ENCODE assay signal across 10 cellular contexts in genomic region chr19:17606786-17607185, GRCh38. TPM values are rescaled to one million over a fixed set of nuclear protein-coding genes. Genes with fewer than 3 reads are reported as not detected.
DNase-seq lines count a peak whose midpoint lies in the region; ATAC-seq and TF ChIP-seq lines count a peak whose summit lies in the region.
"Had no signal": no experiment of that assay in that cellular context is flagged by ENCODE, and none has a peak within 500 bp of the region (broad histone marks: within the 10 kb centered on the region; RNA-seq: fewer than 3 reads in every experiment).

No MANE protein-coding gene starts in this region.

- H3K9ac ChIP-seq in Karpas-422 (ENCODE audit: low read length) (no peak overlapping the region), neural progenitor cell (no peak overlapping the region)

- H3K36me3 ChIP-seq in GM06990 (ENCODE audit: control insufficient read depth, insufficient read depth, low read length) (no peaks in the 10 kb centered on the region), Karpas-422 (ENCODE audit: insufficient read depth, low read length) (no peaks in the 10 kb centered on the region), neural progenitor cell (no peaks in the 10 kb centered on the region)
- H3K36me3 ChIP-seq: upper lobe of right lung had no signal

- H3K9me3 ChIP-seq in Karpas-422 (ENCODE audit: low read length) (no peaks in the 10 kb centered on the region), neural progenitor cell (ENCODE audit: low read depth) (no peaks in the 10 kb centered on the region)
- H3K9me3 ChIP-seq: upper lobe of right lung had no signal

- H3K27me3 ChIP-seq in GM06990 (replicated peaks; ENCODE audit: control insufficient read depth, insufficient read depth, low read length) (no peaks in the 10 kb centered on the region), Karpas-422 (ENCODE audit: low read length) (no peaks in the 10 kb centered on the region), neural progenitor cell (peaks cover 11% of the 10 kb centered on the region)

- no peak overlapping the region; the same call in 1 of the 2 replicates for H2AFZ ChIP-seq in Karpas-422 (ENCODE audit: low read length)
- H2AFZ ChIP-seq in neural progenitor cell (replicated peaks) = peak overlapping the region; percentile 35

- H3K4me1 Mint-ChIP-seq in chondrocyte (ENCODE audit: low read depth) (peaks cover 7% of the 10 kb centered on the region), neural progenitor cell (peaks cover 12% of the 10 kb centered on the region)

- H3K4me3 Mint-ChIP-seq in chondrocyte (ENCODE audit: unreplicated experiment) = peak overlapping the region; percentile 76
- peak overlapping the region; percentile 83 for H3K4me3 Mint-ChIP-seq in neural progenitor cell

- DNase-seq in GM06990 (ENCODE audit: extremely low read depth, insufficient read length) (no peak), Karpas-422 (no peak), chondrocyte (ENCODE audit: low spot score) (no peak), neural progenitor cell (ENCODE audit: low spot score) (peak; percentile 39), NCI-H748 treated with DMSO at 0.1 percent for 48 hours (lab: John Stamatoyannopoulos, UW) (no peak), NCI-H774 (lab: John Stamatoyannopoulos, UW) (no peak), G401 (ENCODE audit: low spot score) (no peak)
- DNase-seq: NK-92 treated with Interleukin-12 subunit alpha and Interleukin-12 subunit beta, amount 100 ng/mL, for 24 hours had no signal

- TF ChIP-seq CTCF in GM06990 (IDR thresholded peaks at IDR 0.05; ENCODE audit: insufficient read depth, low read length, poor library complexity, severe bottlenecking) = no peak
- no peak for TF ChIP-seq CTCF in chondrocyte (IDR thresholded peaks at IDR 0.05)
- no peak for TF ChIP-seq CTCF in neural progenitor cell (IDR thresholded peaks at IDR 0.05)

- H3K9me3 Mint-ChIP-seq in chondrocyte (ENCODE audit: low read depth) = no peaks in the 10 kb centered on the region
- H3K9me3 Mint-ChIP-seq in neural progenitor cell = no peaks in the 10 kb centered on the region

- no peaks in the 10 kb centered on the region for H3K9me2 ChIP-seq in Karpas-422 (replicated peaks; ENCODE audit: insufficient read depth, low read length)

- H3K4me1 ChIP-seq in Karpas-422 (ENCODE audit: low read length) (peaks cover 22% of the 10 kb centered on the region), neural progenitor cell (peaks cover 5% of the 10 kb centered on the region)

- no peaks in the 10 kb centered on the region for H3K36me3 Mint-ChIP-seq in chondrocyte (ENCODE audit: low read depth)
- no peaks in the 10 kb centered on the region for H3K36me3 Mint-ChIP-seq in neural progenitor cell

- H3K4me2 ChIP-seq in Karpas-422 (ENCODE audit: low read depth, low read length, poor library complexity, severe bottlenecking) (peak overlapping the region; percentile 38), neural progenitor cell (peak overlapping the region; percentile 68)

- H3K79me2 ChIP-seq in Karpas-422 (ENCODE audit: low read length) (no peaks in the 10 kb centered on the region), neural progenitor cell (ENCODE audit: low read depth) (no peaks in the 10 kb centered on the region)

- H3K27ac Mint-ChIP-seq in chondrocyte (ENCODE audit: unreplicated experiment) (peak overlapping the region; percentile 61), neural progenitor cell (no peak overlapping the region)

- H3K27me3 Mint-ChIP-seq in chondrocyte (ENCODE audit: low read depth) (peaks cover 16% of the 10 kb centered on the region), neural progenitor cell (ENCODE audit: insufficient read depth, low read depth) (peaks cover 9% of the 10 kb centered on the region)

- H4K20me1 ChIP-seq in Karpas-422 (ENCODE audit: insufficient read depth, low read depth, low read length) (no peaks in the 10 kb centered on the region), neural progenitor cell (ENCODE audit: low read depth) (no peaks in the 10 kb centered on the region)

- no peak for ATAC-seq in HG02852 (IDR thresholded peaks at IDR 0.05; ENCODE audit: unreplicated experiment)

- H3F3A ChIP-seq in neural progenitor cell (ENCODE audit: low read depth) = peaks cover 41% of the 10 kb centered on the region

- in situ Hi-C loops in G401 (cut with HindIII; ENCODE audit: low sequenced_read_pairs) = no loop called here

- H3K4me3 ChIP-seq in GM06990 (replicated peaks; ENCODE audit: low read depth, low read length) (peak overlapping the region; percentile 57), Karpas-422 (ENCODE audit: low read length) (no peak overlapping the region), neural progenitor cell (peak overlapping the region; percentile 31)

- H3K27ac ChIP-seq in Karpas-422 (ENCODE audit: low read length) (no peak overlapping the region), neural progenitor cell (no peak overlapping the region)

RNA-seq across cellular contexts. Expression of gene COLGALT1, which starts 51.3 kb away (rescaled TPM):
- 25.0 and 25.5 TPM in 2 replicates for total RNA-seq in Karpas-422 (2014; rRNA removed; shearing (Covaris generic); ENCODE audit: low replicate concordance)
- total RNA-seq in chondrocyte (113 to 146 TPM (median 140 TPM) in 3 replicates), neural progenitor cell (ENCODE audit: low replicate concordance) (38.4 and 60.3 TPM in 2 replicates)
- 73.2 and 75.4 TPM in 2 replicates for total RNA-seq in G401 (2014; rRNA removed; shearing (Covaris generic))
